In genomic region chr3:10983219-10983916, GRCh38 we compare ENCODE assay signal across 8 cellular contexts. TPM values are rescaled to one million over a fixed set of nuclear protein-coding genes. Genes with fewer than 3 reads are reported as not detected.
DNase-seq lines count a peak whose midpoint lies in the region; TF ChIP-seq lines count a peak whose summit lies in the region.

No MANE protein-coding gene starts in this region.

- intact Hi-C loops in breast epithelium (cut with DNase I; ENCODE audit: low total_unique reads) (no loop called here), uterus (cut with DNase I; ENCODE audit: low total_unique reads) (no loop called here)

- H3K4me1 ChIP-seq in breast epithelium: no peaks in the 10 kb centered on the region
- H3K4me1 ChIP-seq in uterus: no peaks in the 10 kb centered on the region

- H3K27me3 ChIP-seq in breast epithelium: no peaks in the 10 kb centered on the region
- H3K27me3 ChIP-seq in uterus: no peaks in the 10 kb centered on the region

- DNase-seq in AG08395 (ENCODE audit: low spot score) (peak; percentile 79), GM03348 (ENCODE audit: low spot score) (peak; percentile 80), NCI-H1105 treated with DMSO at 0.1 percent for 48 hours (lab: John Stamatoyannopoulos, UW) (peak; percentile 27), breast epithelium (ENCODE audit: low spot score in 2 of 2) (peak in 1 of 2 donors; percentile 17), left kidney (ENCODE audit: low read depth, low spot score) (peak; percentile 61), uterus (no peak), GOT3 (lab: John Stamatoyannopoulos, UW) (no peak)
- no peak for DNase-seq in activated CD4-positive, CD25-positive, alpha-beta regulatory T cell treated with anti-CD3 and anti-CD28 coated beads, Interleukin-2, amount 50 U/mL, for 72 hours

- H3K36me3 ChIP-seq in breast epithelium: no peaks in the 10 kb centered on the region
- no peaks in the 10 kb centered on the region for H3K36me3 ChIP-seq in uterus

- peak; percentile 42 to 67 (median 57) for TF ChIP-seq CTCF in breast epithelium (IDR thresholded peaks at IDR 0.05)
- TF ChIP-seq CTCF in uterus (IDR thresholded peaks at IDR 0.05): peak; percentile 49 to 62 (median 50)

- H3K27ac ChIP-seq in breast epithelium (no peak overlapping the region), uterus (no peak overlapping the region)

- TF ChIP-seq POLR2A in breast epithelium (IDR thresholded peaks at IDR 0.05): no peak
- TF ChIP-seq POLR2A in uterus (IDR thresholded peaks at IDR 0.05): no peak

- peak overlapping the region in 1 of 3 donors; percentile 11 for H3K4me3 ChIP-seq in breast epithelium
- H3K4me3 ChIP-seq in uterus: no peak overlapping the region

- H3K9me3 ChIP-seq in breast epithelium (no peaks in the 10 kb centered on the region), uterus (no peaks in the 10 kb centered on the region)

RNA-seq across cellular contexts. Expression of gene SLC6A1, which starts 9.2 kb away (rescaled TPM):
- total RNA-seq in breast epithelium (under 1 TPM; under 0.01 to 0.32 (median 0.29) TPM), uterus (1 to 10 TPM in 2 of 4 donors, under 1 TPM in 2; under 0.01 to 5.0 (median 1.6) TPM)

Comparison
In these comparisons a context has a peak if more than half of its experiments do, and no peak if none do; other contexts are left out.
1. DNase-seq: peak in AG08395 (single experiment), GM03348 (single experiment), NCI-H1105 treated with DMSO at 0.1 percent for 48 hours (single experiment) and left kidney (single experiment); none in uterus (0 of 2), activated CD4-positive, CD25-positive, alpha-beta regulatory T cell treated with anti-CD3 and anti-CD28 coated beads, Interleukin-2, amount 50 U/mL, for 72 hours (single experiment) and GOT3 (single experiment).